ENCODE assay signal across 13 cellular contexts in the genomic region with DNA sequence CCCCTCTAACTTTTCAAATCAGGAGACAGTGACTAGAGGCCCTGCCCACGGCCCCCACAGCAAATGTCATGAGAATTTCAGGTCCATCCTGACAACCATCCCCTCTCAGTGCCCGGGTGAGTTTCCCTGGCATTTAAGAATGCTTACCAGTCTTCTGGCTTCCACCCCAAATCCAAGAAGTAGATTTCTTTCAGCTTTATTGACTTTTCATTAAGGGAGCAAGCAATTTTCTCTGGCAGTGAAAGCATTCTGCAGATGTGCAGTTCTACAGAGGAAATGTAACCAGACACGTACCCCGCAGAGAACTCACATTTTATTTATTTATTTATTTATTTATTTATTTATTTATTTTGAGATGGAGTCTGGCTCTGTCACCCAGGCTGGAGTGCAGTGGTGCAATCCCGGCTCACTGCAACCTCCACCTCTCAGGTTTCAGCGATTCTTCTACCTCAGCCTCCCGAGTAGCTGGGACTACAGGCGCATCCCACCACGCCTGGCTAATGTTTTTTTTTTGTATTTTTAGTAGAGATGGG.
"Had no signal": no experiment of that assay in that cellular context is flagged by ENCODE, and none has a peak within 500 bp of the region (broad histone marks: within the 10 kb centered on the region; RNA-seq: fewer than 3 reads in every experiment).

No MANE protein-coding gene starts in this region.

- H3K27me3 Mint-ChIP-seq: activated naive CD8-positive, alpha-beta T cell had no signal

- DNase-seq: activated B cell treated with CpG ODN at 0.5 μM for 24 hours; activated CD4-positive, alpha-beta T cell treated with anti-CD3 and anti-CD28 coated beads, Interleukin-2, amount 10 ng/mL, durations not matched to agents 7 days and 5 days; activated CD8-positive, alpha-beta memory T cell treated with anti-CD3 and anti-CD28 coated beads for 24 hours; activated gamma-delta T cell treated with Interleukin-2 at 50 U/mL for 16 hours; dorsolateral prefrontal cortex; erythroblast; hippocampal formation; trophoblast cell had no signal

- H3K9me3 ChIP-seq: right lobe of liver, suprapubic skin had no signal

- H3K4me3 Mint-ChIP-seq: activated B cell treated with CpG ODN at 0.5 μM for 24 hours; activated CD4-positive, alpha-beta T cell treated with anti-CD3 and anti-CD28 coated beads, Interleukin-2, amount 10 ng/mL, durations not matched to agents 7 days and 5 days; activated naive CD8-positive, alpha-beta T cell; stimulated activated naive CD8-positive, alpha-beta T cell treated with anti-CD3 and anti-CD28 coated beads, Interleukin-15, Interleukin-2, amounts not matched to agents 100 ng/mL and 50 ng/mL, for 24 hours had no signal

- H3K36me3 ChIP-seq: right lobe of liver, suprapubic skin had no signal

- H3K27me3 ChIP-seq: right lobe of liver had no signal

- H3K27ac Mint-ChIP-seq: activated B cell treated with CpG ODN at 0.5 μM for 24 hours; activated CD4-positive, alpha-beta T cell treated with anti-CD3 and anti-CD28 coated beads, Interleukin-2, amount 10 ng/mL, durations not matched to agents 7 days and 5 days; activated naive CD8-positive, alpha-beta T cell; stimulated activated naive CD8-positive, alpha-beta T cell treated with anti-CD3 and anti-CD28 coated beads, Interleukin-15, Interleukin-2, amounts not matched to agents 100 ng/mL and 50 ng/mL, for 24 hours; T-helper 2 cell treated with Interferon-gamma antibody and Interleukin-4, amounts not matched to agents 5 μg/mL and 100 μg/mL, for 36 hours had no signal

- H3K4me3 ChIP-seq: dorsolateral prefrontal cortex, right lobe of liver, suprapubic skin had no signal

- H3K4me1 ChIP-seq: right lobe of liver had no signal

- H3K36me3 Mint-ChIP-seq: activated naive CD8-positive, alpha-beta T cell had no signal

- H3K27ac ChIP-seq: dorsolateral prefrontal cortex, right lobe of liver, suprapubic skin had no signal

- H3K9me3 Mint-ChIP-seq: activated B cell treated with CpG ODN at 0.5 μM for 24 hours; activated CD4-positive, alpha-beta T cell treated with anti-CD3 and anti-CD28 coated beads, Interleukin-2, amount 10 ng/mL, durations not matched to agents 7 days and 5 days; stimulated activated naive CD8-positive, alpha-beta T cell treated with anti-CD3 and anti-CD28 coated beads, Interleukin-15, Interleukin-2, amounts not matched to agents 100 ng/mL and 50 ng/mL, for 24 hours; T-helper 2 cell treated with Interferon-gamma antibody and Interleukin-4, amounts not matched to agents 5 μg/mL and 100 μg/mL, for 36 hours had no signal
